In the genomic region with DNA sequence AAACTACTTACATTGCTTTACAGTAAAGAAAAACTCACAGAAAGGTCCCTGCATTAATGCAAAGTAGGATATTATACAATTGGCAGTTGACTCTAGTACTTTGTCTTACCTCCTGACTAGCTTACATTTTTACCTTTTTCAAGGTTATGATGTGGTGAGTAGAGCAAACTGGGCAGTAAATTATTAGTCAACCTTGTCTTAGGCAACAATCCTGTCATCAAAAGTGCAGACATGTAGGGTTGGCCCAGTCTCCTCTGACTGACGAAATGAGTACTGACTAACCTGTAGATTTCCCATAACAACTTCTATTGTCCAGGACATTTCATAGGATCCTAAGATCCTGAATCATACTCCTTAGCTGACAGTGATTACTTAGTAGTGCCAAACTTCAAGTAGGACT, we compare ENCODE assay signal across 1 cellular context.
TF ChIP-seq lines count a peak whose summit lies in the region.

No MANE protein-coding gene starts in this region.

TF ChIP-seq in GM23338, 12 proteins besides CTCF, POLR2A, EP300 and RAD21 (continued from another document):
- TF ChIP-seq EZH2phosphoT487 (IDR thresholded peaks at IDR 0.05; ENCODE audit: unreplicated experiment): no peak
- no peak for TF ChIP-seq ZNF114 (CRISPR knock-in tag; IDR thresholded peaks at IDR 0.05)
- TF ChIP-seq JUNB (IDR thresholded peaks at IDR 0.05; ENCODE audit: unreplicated experiment): no peak
- TF ChIP-seq ZNF331 (CRISPR knock-in tag; IDR thresholded peaks at IDR 0.05; ENCODE audit: low read depth): no peak
- TF ChIP-seq, protein P1, sequence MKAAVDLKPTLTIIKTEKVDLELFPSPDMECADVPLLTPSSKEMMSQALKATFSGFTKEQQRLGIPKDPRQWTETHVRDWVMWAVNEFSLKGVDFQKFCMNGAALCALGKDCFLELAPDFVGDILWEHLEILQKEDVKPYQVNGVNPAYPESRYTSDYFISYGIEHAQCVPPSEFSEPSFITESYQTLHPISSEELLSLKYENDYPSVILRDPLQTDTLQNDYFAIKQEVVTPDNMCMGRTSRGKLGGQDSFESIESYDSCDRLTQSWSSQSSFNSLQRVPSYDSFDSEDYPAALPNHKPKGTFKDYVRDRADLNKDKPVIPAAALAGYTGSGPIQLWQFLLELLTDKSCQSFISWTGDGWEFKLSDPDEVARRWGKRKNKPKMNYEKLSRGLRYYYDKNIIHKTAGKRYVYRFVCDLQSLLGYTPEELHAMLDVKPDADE (IDR thresholded peaks at IDR 0.05): no peak
- TF ChIP-seq POLR2AphosphoS5 (IDR thresholded peaks at IDR 0.05; ENCODE audit: low read depth): no peak
- TF ChIP-seq, protein P2, sequence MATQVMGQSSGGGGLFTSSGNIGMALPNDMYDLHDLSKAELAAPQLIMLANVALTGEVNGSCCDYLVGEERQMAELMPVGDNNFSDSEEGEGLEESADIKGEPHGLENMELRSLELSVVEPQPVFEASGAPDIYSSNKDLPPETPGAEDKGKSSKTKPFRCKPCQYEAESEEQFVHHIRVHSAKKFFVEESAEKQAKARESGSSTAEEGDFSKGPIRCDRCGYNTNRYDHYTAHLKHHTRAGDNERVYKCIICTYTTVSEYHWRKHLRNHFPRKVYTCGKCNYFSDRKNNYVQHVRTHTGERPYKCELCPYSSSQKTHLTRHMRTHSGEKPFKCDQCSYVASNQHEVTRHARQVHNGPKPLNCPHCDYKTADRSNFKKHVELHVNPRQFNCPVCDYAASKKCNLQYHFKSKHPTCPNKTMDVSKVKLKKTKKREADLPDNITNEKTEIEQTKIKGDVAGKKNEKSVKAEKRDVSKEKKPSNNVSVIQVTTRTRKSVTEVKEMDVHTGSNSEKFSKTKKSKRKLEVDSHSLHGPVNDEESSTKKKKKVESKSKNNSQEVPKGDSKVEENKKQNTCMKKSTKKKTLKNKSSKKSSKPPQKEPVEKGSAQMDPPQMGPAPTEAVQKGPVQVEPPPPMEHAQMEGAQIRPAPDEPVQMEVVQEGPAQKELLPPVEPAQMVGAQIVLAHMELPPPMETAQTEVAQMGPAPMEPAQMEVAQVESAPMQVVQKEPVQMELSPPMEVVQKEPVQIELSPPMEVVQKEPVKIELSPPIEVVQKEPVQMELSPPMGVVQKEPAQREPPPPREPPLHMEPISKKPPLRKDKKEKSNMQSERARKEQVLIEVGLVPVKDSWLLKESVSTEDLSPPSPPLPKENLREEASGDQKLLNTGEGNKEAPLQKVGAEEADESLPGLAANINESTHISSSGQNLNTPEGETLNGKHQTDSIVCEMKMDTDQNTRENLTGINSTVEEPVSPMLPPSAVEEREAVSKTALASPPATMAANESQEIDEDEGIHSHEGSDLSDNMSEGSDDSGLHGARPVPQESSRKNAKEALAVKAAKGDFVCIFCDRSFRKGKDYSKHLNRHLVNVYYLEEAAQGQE (IDR thresholded peaks at IDR 0.05; ENCODE audit: unreplicated experiment): no peak
- no peak for TF ChIP-seq STAT1 (IDR thresholded peaks at IDR 0.05; ENCODE audit: unreplicated experiment)
